Comparison of ENCODE assay signal across 12 cellular contexts in genomic region chrX:130111935-130112221, GRCh38. TPM values are rescaled to one million over a fixed set of nuclear protein-coding genes. Genes with fewer than 3 reads are reported as not detected.
DNase-seq lines count a peak whose midpoint lies in the region; ATAC-seq, FAIRE-seq and TF ChIP-seq lines count a peak whose summit lies in the region.
"Had no signal": no experiment of that assay in that cellular context is flagged by ENCODE, and none has a peak within 500 bp of the region (broad histone marks: within the 10 kb centered on the region; RNA-seq: fewer than 3 reads in every experiment).

No MANE protein-coding gene starts in this region.

- no peaks in the 10 kb centered on the region for H3K27me3 Mint-ChIP-seq in Caco-2 (ENCODE audit: insufficient read depth, unreplicated experiment)
- H3K27me3 Mint-ChIP-seq in nephron (ENCODE audit: low read depth) = peaks cover 38% of the 10 kb centered on the region

- no peak for ATAC-seq in K562
- no peak for ATAC-seq in left lobe of liver
- ATAC-seq: GM12878 had no signal

- H3K9ac ChIP-seq in HUES6 (ENCODE audit: low read length) (no peak overlapping the region), K562 (ENCODE audit: insufficient read depth in 1 of 2, low read depth in 2 of 2, low read length in 2 of 2) (peak overlapping the region; percentile 61 to 91; a peak in 3 of 4 replicates)

- H3K36me3 Mint-ChIP-seq in Caco-2 (ENCODE audit: insufficient read depth, unreplicated experiment) (no peaks in the 10 kb centered on the region), nephron (ENCODE audit: low read depth) (no peaks in the 10 kb centered on the region)

- TF ChIP-seq CTCF in Caco-2 (IDR thresholded peaks at IDR 0.05; ENCODE audit: insufficient read depth in 1 of 2, low read depth in 1 of 2, low read length in 1 of 2, severe bottlenecking in 1 of 2, unreplicated experiment in 1 of 2) (no peak), K562 (IDR thresholded peaks at IDR 0.05 in 2 of 3, conservative IDR thresholded peaks at IDR 0.05 in 1 of 3; ENCODE audit: insufficient read depth in 2 of 3, low read depth in 1 of 3, low read length in 3 of 3) (no peak), nephron (IDR thresholded peaks at IDR 0.05; ENCODE audit: unreplicated experiment in 3 of 3) (no peak), BE2C (IDR thresholded peaks at IDR 0.05; ENCODE audit: low read depth, low read length) (no peak)

- H3K27ac ChIP-seq in HUES6 (ENCODE audit: low read depth, low read length) (no peak overlapping the region), K562 (ENCODE audit: extremely low read depth, low read depth, low read length) (peak overlapping the region; percentile 84; the same call in 1 of the 3 replicates)

- H3K9me3 Mint-ChIP-seq in Caco-2 (ENCODE audit: unreplicated experiment) (no peaks in the 10 kb centered on the region), nephron (peaks cover 7% of the 10 kb centered on the region)

- TF ChIP-seq EP300 in K562 (IDR thresholded peaks at IDR 0.05; ENCODE audit: low read length) = no peak

- no TSS peak for BruUV-seq in Caco-2 (replicated peaks; lab: Mats Ljungman, UMichigan)
- BruUV-seq in K562 (replicated peaks; lab: Mats Ljungman, UMichigan) = no TSS peak

- WGBS in K562 (ENCODE audit: insufficient coverage, low coverage, missing lambda C conversion rate) = 53% methylated on average over 4 of the region's 4 CpGs

- no peaks in the 10 kb centered on the region for H3K9me3 ChIP-seq in Caco-2
- H3K9me3 ChIP-seq in HUES6 (ENCODE audit: control insufficient read depth, insufficient read depth, low read depth, low read length) = no peaks in the 10 kb centered on the region
- no peaks in the 10 kb centered on the region for H3K9me3 ChIP-seq in K562 (replicated peaks; ENCODE audit: control insufficient read depth, insufficient read depth, low read depth, low read length)
- no peaks in the 10 kb centered on the region for H3K9me3 ChIP-seq in BE2C

- in situ Hi-C loops in K562 (cut with MboI) = no loop called here

- peaks cover 7% of the 10 kb centered on the region; the same call in 1 of the 2 replicates for H3K4me1 ChIP-seq in Caco-2
- peaks cover 29% of the 10 kb centered on the region for H3K4me1 ChIP-seq in HUES6 (ENCODE audit: control insufficient read depth, insufficient read depth, low read length)
- peaks cover 31 to 46% of the 10 kb centered on the region in 2 experiments for H3K4me1 ChIP-seq in K562 (replicated peaks in 1 of 2; ENCODE audit: control insufficient read depth in 2 of 2, insufficient read depth in 2 of 2, low read length in 2 of 2)
- H3K4me1 ChIP-seq in BE2C = no peaks in the 10 kb centered on the region

- peak overlapping the region; percentile 39; the same call in 1 of the 2 replicates for H3K4me2 ChIP-seq in K562 (ENCODE audit: insufficient read depth, low read length)

- H3K4me1 Mint-ChIP-seq in Caco-2 (ENCODE audit: low read depth, unreplicated experiment) (peaks cover 6% of the 10 kb centered on the region), nephron (peaks cover 10% of the 10 kb centered on the region)

- H3K9me1 ChIP-seq in K562 (ENCODE audit: control insufficient read depth, insufficient read depth, low read length) = peaks cover 3% of the 10 kb centered on the region

- H2AFZ ChIP-seq in K562 (ENCODE audit: low read depth, low read length) = peak overlapping the region; percentile 38; the same call in 1 of the 2 replicates

- no peak for TF ChIP-seq RAD21 in K562 (CRISPR knock-in tag; conservative IDR thresholded peaks at IDR 0.05 in 1 of 2, IDR thresholded peaks at IDR 0.05 in 1 of 2)

- no peak for FAIRE-seq in K562 (lab: Jason Lieb, UNC)
- FAIRE-seq: GM12878 had no signal

- POLR2A ChIA-PET in Caco-2 (lab: Charles Lee) = no interaction called here
- POLR2A ChIA-PET in K562 (lab: Yijun Ruan, JAX) = interaction anchor here (0.5 kb wide), 1 partner anchor 10 kb away, joined by 3 read pairs; no protein-coding TSS in a partner anchor

- H3K4me3 Mint-ChIP-seq in Caco-2 (ENCODE audit: unreplicated experiment) (peak overlapping the region; percentile 90), nephron (peak overlapping the region; percentile 71 to 85 (median 75))

- H3K27me3 ChIP-seq in Caco-2 (replicated peaks; ENCODE audit: control insufficient read depth, insufficient read depth, low read length) (no peaks in the 10 kb centered on the region), HUES6 (ENCODE audit: control insufficient read depth, insufficient read depth, low read length) (peaks cover 50% of the 10 kb centered on the region), K562 (ENCODE audit: control insufficient read depth in 2 of 2, insufficient read depth in 2 of 2, low read length in 2 of 2) (no peaks in the 10 kb centered on the region), BE2C (0 out of 2 replicates have a peak, but pooled peaks cover 3% of the 10 kb centered on the region)

- no peak for DNase-seq in Caco-2
- DNase-seq in K562 (ENCODE audit: extremely low read depth in 1 of 4, low spot score in 3 of 4) = peak in 2 of 4 experiments; percentile 26 to 27
- no peak for DNase-seq in BE2C
- no peak for DNase-seq in left lobe of liver (ENCODE audit: low spot score)
- no peak for DNase-seq in HPDE6-E6E7 (ENCODE audit: extremely low spot score)
- DNase-seq: activated CD4-positive, CD25-positive, alpha-beta regulatory T cell treated with anti-CD3 and anti-CD28 coated beads, Interleukin-2, amount 50 U/mL, for 72 hours; kidney glomerular epithelial cell had no signal

- CTCF ChIA-PET in Caco-2 (lab: Charles Lee) (no interaction called here), K562 (lab: Yijun Ruan, JAX; ENCODE audit: low intra/inter-chr PET ratio) (no interaction called here)

- H3K36me3 ChIP-seq in Caco-2 (ENCODE audit: control insufficient read depth, insufficient read depth, low read length) (no peaks in the 10 kb centered on the region), HUES6 (ENCODE audit: control insufficient read depth, insufficient read depth, low read length) (no peaks in the 10 kb centered on the region), K562 (ENCODE audit: control insufficient read depth, insufficient read depth, low read length) (peaks cover 6% of the 10 kb centered on the region), BE2C (no peaks in the 10 kb centered on the region)

- TF ChIP-seq POLR2A in K562 (conservative IDR thresholded peaks at IDR 0.05) = no peak

- intact Hi-C loops in Caco-2 (cut with micrococcal nuclease; ENCODE audit: unreplicated experiment) (no loop called here), K562 (cut with micrococcal nuclease) (loop anchor here (5.0 kb wide), 1 partner anchor 55 kb away; the partner anchor contains the start of gene AIFM1)

- H3K27ac Mint-ChIP-seq in Caco-2 (ENCODE audit: unreplicated experiment) (no peak overlapping the region), nephron (peak overlapping the region in 2 of 3 experiments; percentile 58 to 78)

- H3K4me3 ChIP-seq in Caco-2 (ENCODE audit: low read depth, low read length) = no peak overlapping the region
- peak overlapping the region; percentile 61; the same call in 1 of the 2 replicates for H3K4me3 ChIP-seq in HUES6 (ENCODE audit: low read depth, low read length)
- H3K4me3 ChIP-seq in K562 = no peak overlapping the region
- H3K4me3 ChIP-seq in BE2C (ENCODE audit: low read depth, low read length) = no peak overlapping the region

- H4K20me1 ChIP-seq in K562 (replicated peaks; ENCODE audit: control insufficient read depth, insufficient read depth, low read length) = peaks cover 15% of the 10 kb centered on the region; the same call in 1 of the 2 replicates

- H3K79me2 ChIP-seq in K562 (ENCODE audit: control insufficient read depth, insufficient read depth, low read length) = peaks cover 34% of the 10 kb centered on the region

RNA-seq across cellular contexts. Expression of gene ELF4, which starts 1.6 kb away (rescaled TPM):
- 24.3 and 25.3 TPM in 2 replicates for total RNA-seq in Caco-2 (2022)
- total RNA-seq in K562 (2011; cell fraction: chromatin; rRNA removed; ENCODE audit: low replicate concordance) = 17.7 and 35.6 TPM in 2 replicates
- 19.2 and 22.7 TPM in 2 replicates for total RNA-seq in K562 (2011; cell fraction: nucleolus; rRNA removed)
- 24.8 and 30.9 TPM in 2 replicates for total RNA-seq in K562 (2011; cell fraction: nucleoplasm; rRNA removed)
- total RNA-seq in K562 (2014; rRNA removed) = 28.6 and 41.1 TPM in 2 replicates
- 17.6 and 18.3 TPM in 2 replicates for total RNA-seq in K562 (2014; rRNA removed; fragmentation: Illumina TruSeq; extraction: Trizol)
- 24.8 and 26.3 TPM in 2 replicates for total RNA-seq in K562 (2015; rRNA removed; fragmentation: Illumina TruSeq; extraction: Trizol)
- total RNA-seq in K562 (2021) = 43.9 and 47.7 TPM in 2 replicates
- 29.2 and 33.4 TPM in 2 replicates for polyA plus RNA-seq in K562 (2011; rRNA removed)
- 39.7 and 49.3 TPM in 2 replicates for polyA plus RNA-seq in K562 (2011; cell fraction: cytosol; rRNA removed)
- polyA plus RNA-seq in K562 (2011; cell fraction: nucleus; rRNA removed) = 24.3 and 33.0 TPM in 2 replicates
- polyA plus RNA-seq in K562 (2012) = 38.6 and 52.6 TPM in 2 replicates
- polyA plus RNA-seq in K562 (2014; fragmentation: Illumina TruSeq; extraction: Trizol) = 50.7 and 55.8 TPM in 2 replicates
- 1 to 10 TPM; 5.9 to 7.3 TPM for polyA plus RNA-seq in K562 (2014; fragmentation: Nextera tagmentation; extraction: Ambion mirVana)
- polyA plus RNA-seq in K562 (2014; rRNA removed) = 25.2 and 28.4 TPM in 2 replicates
- polyA minus RNA-seq in K562 (2011; rRNA and poly(A)+ RNA removed) = 35.0 and 38.5 TPM in 2 replicates
- polyA minus RNA-seq in K562 (2011; cell fraction: cytosol; rRNA and poly(A)+ RNA removed) = 38.8 and 40.9 TPM in 2 replicates
- polyA minus RNA-seq in K562 (2011; cell fraction: nucleus; rRNA and poly(A)+ RNA removed) = 8.9 and 10.8 TPM in 2 replicates
- 0.39 TPM for polyA plus RNA-seq in BE2C (2012; ENCODE audit: insufficient read depth, insufficient read length, low read depth)
- total RNA-seq in left lobe of liver = 1.4 TPM
- polyA plus RNA-seq: neural cell had no signal

RNA-seq across cellular contexts. Expression of gene AIFM1, which starts 53.8 kb away (rescaled TPM):
- total RNA-seq in Caco-2 (2022) (53.0 and 55.4 TPM in 2 replicates), K562 (2014; rRNA removed) (59.9 and 65.0 TPM in 2 replicates), K562 (2014; rRNA removed; fragmentation: Illumina TruSeq; extraction: Trizol) (101 and 107 TPM in 2 replicates), K562 (2015; rRNA removed; fragmentation: Illumina TruSeq; extraction: Trizol) (79.9 and 91.4 TPM in 2 replicates), K562 (2021) (80.7 and 85.2 TPM in 2 replicates), left lobe of liver (89.5 TPM)
- total RNA-seq in K562 (2011; cell fraction: chromatin; rRNA removed; ENCODE audit: low replicate concordance) = 25.4 and 35.9 TPM in 2 replicates
- total RNA-seq in K562 (2011; cell fraction: nucleolus; rRNA removed) = 14.5 and 20.4 TPM in 2 replicates
- total RNA-seq in K562 (2011; cell fraction: nucleoplasm; rRNA removed) = 21.5 and 24.0 TPM in 2 replicates
- polyA plus RNA-seq in K562 (2011; rRNA removed) (85.6 and 111 TPM in 2 replicates), K562 (2014; fragmentation: Illumina TruSeq; extraction: Trizol) (99.0 and 117 TPM in 2 replicates), K562 (2014; fragmentation: Nextera tagmentation; extraction: Ambion mirVana) (10 to 100 TPM; 51.0 to 62.0 TPM), K562 (2014; rRNA removed) (91.2 and 93.7 TPM in 2 replicates)
- 55.0 and 81.8 TPM in 2 replicates for polyA plus RNA-seq in K562 (2011; cell fraction: cytosol; rRNA removed)
- 40.3 and 74.3 TPM in 2 replicates for polyA plus RNA-seq in K562 (2011; cell fraction: nucleus; rRNA removed)
- 89.5 and 101 TPM in 2 replicates for polyA plus RNA-seq in K562 (2012)
- polyA minus RNA-seq in K562 (2011; rRNA and poly(A)+ RNA removed) = 93.8 and 106 TPM in 2 replicates
- polyA minus RNA-seq in K562 (2011; cell fraction: cytosol; rRNA and poly(A)+ RNA removed) = 27.8 and 34.7 TPM in 2 replicates
- polyA minus RNA-seq in K562 (2011; cell fraction: nucleus; rRNA and poly(A)+ RNA removed) = 10.8 and 24.0 TPM in 2 replicates
- polyA plus RNA-seq in BE2C (2012; ENCODE audit: insufficient read depth, insufficient read length, low read depth) = 54.3 TPM

RNA-seq across cellular contexts. Expression of gene RAB33A, which starts 59.9 kb away (rescaled TPM):
- total RNA-seq in Caco-2 (2022) = 0.35 TPM in 1 of 2 replicates, not detected in the other
- total RNA-seq in K562 (2011; cell fraction: chromatin; rRNA removed; ENCODE audit: low replicate concordance) = 0.23 TPM in 1 of 2 replicates, not detected in the other
- total RNA-seq in K562 (2011; cell fraction: nucleolus; rRNA removed) = 0.33 TPM in 1 of 2 replicates, not detected in the other
- not detected in 2 replicates for total RNA-seq in K562 (2011; cell fraction: nucleoplasm; rRNA removed)
- total RNA-seq in K562 (2014; rRNA removed) = 0.09 TPM in 1 of 2 replicates, not detected in the other
- not detected in 2 replicates for total RNA-seq in K562 (2014; rRNA removed; fragmentation: Illumina TruSeq; extraction: Trizol)
- total RNA-seq in K562 (2015; rRNA removed; fragmentation: Illumina TruSeq; extraction: Trizol) = not detected in 2 replicates
- total RNA-seq in K562 (2021) = 0.20 TPM in 1 of 2 replicates, not detected in the other
- 0.06 and 0.11 TPM in 2 replicates for polyA plus RNA-seq in K562 (2011; rRNA removed)
- 0.09 TPM in 1 of 2 replicates, not detected in the other for polyA plus RNA-seq in K562 (2011; cell fraction: cytosol; rRNA removed)
- polyA plus RNA-seq in K562 (2011; cell fraction: nucleus; rRNA removed) = 0.14 TPM in 1 of 2 replicates, not detected in the other
- polyA plus RNA-seq in K562 (2012) = not detected in 2 replicates
- polyA plus RNA-seq in K562 (2014; fragmentation: Illumina TruSeq; extraction: Trizol) = not detected in 2 replicates
- under 1 TPM; 0.04 TPM for polyA plus RNA-seq in K562 (2014; fragmentation: Nextera tagmentation; extraction: Ambion mirVana)
- not detected in 2 replicates for polyA plus RNA-seq in K562 (2014; rRNA removed)
- polyA minus RNA-seq in K562 (2011; rRNA and poly(A)+ RNA removed) = not detected in 2 replicates
- polyA minus RNA-seq in K562 (2011; cell fraction: cytosol; rRNA and poly(A)+ RNA removed) = not detected in 2 replicates
- polyA minus RNA-seq in K562 (2011; cell fraction: nucleus; rRNA and poly(A)+ RNA removed) = 0.22 and 0.27 TPM in 2 replicates
- polyA plus RNA-seq in BE2C (2012; ENCODE audit: insufficient read depth, insufficient read length, low read depth) = 119 TPM
- total RNA-seq in left lobe of liver = 0.15 TPM
- total RNA-seq: H4 had no signal
